20 cellular contexts compared by ENCODE assay signal in the genomic region with DNA sequence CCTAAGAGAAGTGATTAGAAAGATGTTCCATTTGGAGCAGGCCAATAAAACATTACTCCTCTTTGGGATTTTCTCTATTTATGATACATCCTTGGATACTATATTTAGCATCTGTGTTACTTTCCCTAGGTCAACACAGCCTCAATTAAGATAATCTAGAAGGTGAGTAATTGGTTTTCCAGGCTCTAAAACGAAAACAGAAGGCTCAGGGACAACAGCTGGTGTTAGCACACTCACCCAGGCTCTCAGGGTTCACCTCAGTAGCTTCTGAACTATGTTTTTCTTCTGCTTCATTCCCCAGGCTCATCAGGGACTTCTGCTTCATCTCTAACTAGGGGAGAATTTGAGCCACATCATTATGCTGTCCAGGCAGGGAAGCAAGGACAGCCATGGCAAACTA.
"Had no signal": no experiment of that assay in that cellular context is flagged by ENCODE, and none has a peak within 500 bp of the region (broad histone marks: within the 10 kb centered on the region; RNA-seq: fewer than 3 reads in every experiment).

No MANE protein-coding gene starts in this region.

- H3K4me1 ChIP-seq: esophagus muscularis mucosa, spleen, upper lobe of right lung had no signal

- H3K36me3 ChIP-seq: ovary had no signal

- H3K4me1 Mint-ChIP-seq: activated CD4-positive, alpha-beta T cell treated with anti-CD3 and anti-CD28 coated beads, Interleukin-2, amount 10 ng/mL, durations not matched to agents 7 days and 5 days; naive thymus-derived CD8-positive, alpha-beta T cell; stimulated activated naive B cell treated with anti-CD40 and anti-IgM and Interleukin-4, amounts not matched to agents 10 μg/mL and 1 μg/mL and 100 μg/mL, for 72 hours had no signal

- H3K9me3 Mint-ChIP-seq: activated CD4-positive, alpha-beta T cell treated with anti-CD3 and anti-CD28 coated beads, Interleukin-2, amount 10 ng/mL, durations not matched to agents 7 days and 5 days; activated T-cell treated with anti-CD3 and anti-CD28 coated beads, Interleukin-2, amount 50 U/mL, for 72 hours; dendritic cell treated with granulocyte-macrophage colony-stimulating factor and Interleukin-4, amounts not matched to agents 40 ng/mL and 50 ng/mL, for 4 days; naive thymus-derived CD8-positive, alpha-beta T cell; stimulated activated naive B cell treated with anti-CD40 and anti-IgM and Interleukin-4, amounts not matched to agents 10 μg/mL and 1 μg/mL and 100 μg/mL, for 72 hours had no signal

- H3K4me3 ChIP-seq: esophagus muscularis mucosa, ovary, spleen, thoracic aorta, upper lobe of right lung had no signal

- H3K4me3 Mint-ChIP-seq: activated CD4-positive, alpha-beta T cell treated with anti-CD3 and anti-CD28 coated beads, Interleukin-2, amount 10 ng/mL, durations not matched to agents 7 days and 5 days; activated T-cell treated with anti-CD3 and anti-CD28 coated beads, Interleukin-2, amount 50 U/mL, for 72 hours; dendritic cell treated with granulocyte-macrophage colony-stimulating factor and Interleukin-4, amounts not matched to agents 40 ng/mL and 50 ng/mL, for 4 days; naive thymus-derived CD8-positive, alpha-beta T cell; stimulated activated naive B cell treated with anti-CD40 and anti-IgM and Interleukin-4, amounts not matched to agents 10 μg/mL and 1 μg/mL and 100 μg/mL, for 72 hours had no signal

- H3K9me3 ChIP-seq: esophagus muscularis mucosa, ovary, spleen, thoracic aorta, upper lobe of right lung had no signal

- H3K27me3 ChIP-seq: esophagus muscularis mucosa, ovary, spleen, upper lobe of right lung had no signal

- H3K27ac Mint-ChIP-seq: activated CD4-positive, alpha-beta T cell treated with anti-CD3 and anti-CD28 coated beads, Interleukin-2, amount 10 ng/mL, durations not matched to agents 7 days and 5 days; activated T-cell treated with anti-CD3 and anti-CD28 coated beads, Interleukin-2, amount 50 U/mL, for 72 hours; dendritic cell treated with granulocyte-macrophage colony-stimulating factor and Interleukin-4, amounts not matched to agents 40 ng/mL and 50 ng/mL, for 4 days; stimulated activated naive B cell treated with anti-CD40 and anti-IgM and Interleukin-4, amounts not matched to agents 10 μg/mL and 1 μg/mL and 100 μg/mL, for 72 hours had no signal

- ATAC-seq: activated T-cell treated with anti-CD3 and anti-CD28 coated beads, Interleukin-2, amount 50 U/mL, for 72 hours; naive thymus-derived CD8-positive, alpha-beta T cell; sciatic nerve; stimulated activated naive B cell treated with anti-CD40 and anti-IgM and Interleukin-4, amounts not matched to agents 10 μg/mL and 1 μg/mL and 100 μg/mL, for 72 hours; upper lobe of right lung had no signal

- H3K27me3 Mint-ChIP-seq: activated CD4-positive, alpha-beta T cell treated with anti-CD3 and anti-CD28 coated beads, Interleukin-2, amount 10 ng/mL, durations not matched to agents 7 days and 5 days; dendritic cell treated with granulocyte-macrophage colony-stimulating factor and Interleukin-4, amounts not matched to agents 40 ng/mL and 50 ng/mL, for 4 days; naive thymus-derived CD8-positive, alpha-beta T cell; stimulated activated naive B cell treated with anti-CD40 and anti-IgM and Interleukin-4, amounts not matched to agents 10 μg/mL and 1 μg/mL and 100 μg/mL, for 72 hours had no signal

- H3K27ac ChIP-seq: esophagus muscularis mucosa, ovary, spleen, thoracic aorta, upper lobe of right lung had no signal

- DNase-seq: activated CD4-positive, alpha-beta T cell treated with anti-CD3 and anti-CD28 coated beads, Interleukin-2, amount 10 ng/mL, durations not matched to agents 7 days and 5 days; activated CD4-positive, CD25-positive, alpha-beta regulatory T cell; activated CD8-positive, alpha-beta memory T cell treated with anti-CD3 and anti-CD28 coated beads for 24 hours; activated CD8-positive, alpha-beta memory T cell treated with anti-CD3 and anti-CD28 coated beads, Interleukin-2, amount 50 U/mL, for 48 hours; activated effector memory CD4-positive, alpha-beta T cell treated with anti-CD3 and anti-CD28 coated beads, Interleukin-2, amount 50 U/mL, for 16 hours; activated naive CD4-positive, alpha-beta T cell treated with anti-CD3 and anti-CD28 coated beads, Interleukin-2, amount 50 U/mL, for 16 hours; activated T-cell treated with anti-CD3 and anti-CD28 coated beads, Interleukin-2, amount 50 U/mL, for 72 hours; effector CD8-positive, alpha-beta T cell; mesenchymal stem cell; naive thymus-derived CD8-positive, alpha-beta T cell; ovary; spleen; stimulated activated CD4-positive, alpha-beta T cell treated with anti-CD3 and anti-CD28 coated beads, Interleukin-4, amount 100 ng/mL, for 4 hours; stimulated activated naive B cell treated with anti-CD40 and anti-IgM and Interleukin-4, amounts not matched to agents 10 μg/mL and 1 μg/mL and 100 μg/mL, for 72 hours; T-helper 9 cell; upper lobe of right lung had no signal
